7 cellular contexts compared by ENCODE assay signal in the genomic region with DNA sequence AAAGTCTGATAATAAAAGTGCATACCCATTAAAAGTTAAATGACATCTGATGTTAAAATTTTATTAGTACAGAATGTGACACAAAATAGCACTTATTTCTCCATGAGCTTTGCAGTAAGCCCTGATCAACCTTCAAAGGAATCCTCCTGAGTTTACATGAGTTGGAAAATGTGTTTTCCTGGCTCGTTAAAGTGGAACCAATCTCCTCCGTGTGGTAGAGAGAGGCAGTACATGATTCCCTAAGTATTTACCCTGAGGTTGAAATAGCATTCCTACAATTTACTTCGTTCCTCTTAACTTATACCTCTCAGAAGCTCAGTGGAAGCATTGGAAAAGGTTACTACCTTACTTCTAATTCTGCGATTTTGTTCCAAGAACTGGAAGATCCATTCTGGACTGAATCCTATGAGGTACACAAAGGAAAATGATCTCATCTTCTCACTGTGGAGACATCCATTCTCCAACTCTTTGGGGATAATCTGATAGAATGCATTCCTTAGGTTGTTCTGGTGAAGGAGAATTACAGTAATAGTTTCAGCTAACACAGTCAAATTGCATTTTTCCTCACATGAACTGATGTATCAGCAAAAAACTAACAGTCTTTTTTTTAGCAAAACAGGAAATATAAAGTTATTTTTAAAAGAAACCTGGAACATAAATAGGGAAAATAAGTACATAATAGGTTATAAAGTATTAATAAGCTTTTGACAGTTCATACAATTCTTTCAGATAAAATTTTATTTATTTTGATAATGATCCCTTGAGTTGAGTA.
DNase-seq lines count a peak whose midpoint lies in the region; ATAC-seq and TF ChIP-seq lines count a peak whose summit lies in the region.

No MANE protein-coding gene starts in this region.

- WGBS in spleen, 5 donors = 18 to 50% (median 36%) methylated on average over 4 of the region's 4 CpGs

- intact Hi-C loops in spleen (cut with DNase I; ENCODE audit: low total_unique reads) = loop anchor here (10.0 kb wide), 1 partner anchor 389 kb away; no protein-coding TSS in a partner anchor
- intact Hi-C loops in Right ventricle myocardium inferior (cut with DNase I) = no loop called here

- H3K4me3 ChIP-seq in HFF-Myc (replicated peaks; ENCODE audit: low read depth, low read length) (no peak overlapping the region), spleen (no peak overlapping the region)

- no peak for ATAC-seq in GM21717 (IDR thresholded peaks at IDR 0.05; ENCODE audit: unreplicated experiment)
- ATAC-seq in Right ventricle myocardium inferior = no peak

- no peak overlapping the region for H3K27ac ChIP-seq in spleen

- no peaks in the 10 kb centered on the region for H3K4me1 ChIP-seq in spleen

- H3K27me3 ChIP-seq in spleen (replicated peaks in 1 of 7) = no peaks in the 10 kb centered on the region

- no peaks in the 10 kb centered on the region for H3K36me3 ChIP-seq in spleen

- TF ChIP-seq CTCF in HFF-Myc (IDR thresholded peaks at IDR 0.05; ENCODE audit: low read depth, low read length, missing control alignments) (peak; percentile 24), spleen (IDR thresholded peaks at IDR 0.05 in 8 of 11, conservative IDR thresholded peaks at IDR 0.05 in 3 of 11) (peak in 6 of 11 experiments; percentile 28 to 44 (median 42))

- no peak for TF ChIP-seq POLR2A in spleen (IDR thresholded peaks at IDR 0.05)

- H3K9me3 ChIP-seq in spleen = peaks cover 0 to 9% (median 3%) of the 10 kb centered on the region in 8 donors

- DNase-seq in HFF-Myc (ENCODE audit: extremely low read depth, low read depth) (no peak), OCI-M1 (lab: John Stamatoyannopoulos, UW) (peak; percentile 74), foreskin melanocyte (peak; percentile 32), spleen (no peak), ecto neural progenitor cell (ENCODE audit: low spot score) (no peak), Right ventricle myocardium inferior (ENCODE audit: missing footprints) (no peak)

Comparison
In these comparisons a context has a peak if more than half of its experiments do, and no peak if none do; other contexts are left out.
1. DNase-seq: peak in OCI-M1 (single experiment) and foreskin melanocyte (single experiment); none in HFF-Myc (single experiment), spleen (single experiment), ecto neural progenitor cell (single experiment) and Right ventricle myocardium inferior (single experiment).